Comparison of ENCODE assay signal across 8 cellular contexts in genomic region chr12:14810953-14811483, GRCh38. TPM values are rescaled to one million over a fixed set of nuclear protein-coding genes. Genes with fewer than 3 reads are reported as not detected.
A peak's percentile ranks its signal among the peaks of the same experiment; 100 is the strongest.
DNase-seq lines count a peak whose midpoint lies in the region; ATAC-seq and TF ChIP-seq lines count a peak whose summit lies in the region.

No MANE protein-coding gene starts in this region.

- no peaks in the 10 kb centered on the region for H3K9me3 ChIP-seq in CD4-positive, alpha-beta memory T cell (ENCODE audit: control insufficient read depth in 1 of 2, low read length in 2 of 2)

- peaks cover 12% of the 10 kb centered on the region for H3K4me1 ChIP-seq in CD4-positive, alpha-beta memory T cell (ENCODE audit: insufficient read depth, low read length)

- no peak overlapping the region for H3K4me3 ChIP-seq in CD4-positive, alpha-beta memory T cell (ENCODE audit: low read length in 2 of 2)

- peaks cover 12% of the 10 kb centered on the region for H3K4me1 Mint-ChIP-seq in activated CD4-positive, alpha-beta T cell treated with anti-CD3 and anti-CD28 coated beads, Interleukin-2, amount 10 ng/mL, durations not matched to agents 7 days and 5 days
- peaks cover 10% of the 10 kb centered on the region for H3K4me1 Mint-ChIP-seq in endothelial cell (ENCODE audit: unreplicated experiment)
- H3K4me1 Mint-ChIP-seq in stimulated activated naive B cell treated with anti-CD40 and anti-IgM and Interleukin-4, amounts not matched to agents 10 μg/mL and 1 μg/mL and 100 μg/mL, for 72 hours, result peaks cover 7 to 8% of the 10 kb centered on the region in 2 donors
- H3K4me1 Mint-ChIP-seq in CD4-positive, alpha-beta memory T cell, result peaks cover 5 to 14% (median 11%) of the 10 kb centered on the region in 4 donors

- intact Hi-C loops in CD4-positive, alpha-beta memory T cell (cut with micrococcal nuclease), result no loop called here

- H3K27ac Mint-ChIP-seq in activated CD4-positive, alpha-beta T cell treated with anti-CD3 and anti-CD28 coated beads, Interleukin-2, amount 10 ng/mL, durations not matched to agents 7 days and 5 days, result no peak overlapping the region
- H3K27ac Mint-ChIP-seq in endothelial cell (ENCODE audit: unreplicated experiment), result no peak overlapping the region
- H3K27ac Mint-ChIP-seq in stimulated activated naive B cell treated with anti-CD40 and anti-IgM and Interleukin-4, amounts not matched to agents 10 μg/mL and 1 μg/mL and 100 μg/mL, for 72 hours, result peak overlapping the region; percentile 20
- H3K27ac Mint-ChIP-seq in CD4-positive, alpha-beta memory T cell, result no peak overlapping the region

- no peak for TF ChIP-seq CTCF in endothelial cell (IDR thresholded peaks at IDR 0.05; ENCODE audit: unreplicated experiment)

- H3K4me3 Mint-ChIP-seq in activated CD4-positive, alpha-beta T cell treated with anti-CD3 and anti-CD28 coated beads, Interleukin-2, amount 10 ng/mL, durations not matched to agents 7 days and 5 days, result no peak overlapping the region
- no peak overlapping the region for H3K4me3 Mint-ChIP-seq in endothelial cell (ENCODE audit: unreplicated experiment)
- H3K4me3 Mint-ChIP-seq in stimulated activated naive B cell treated with anti-CD40 and anti-IgM and Interleukin-4, amounts not matched to agents 10 μg/mL and 1 μg/mL and 100 μg/mL, for 72 hours, result no peak overlapping the region
- H3K4me3 Mint-ChIP-seq in CD4-positive, alpha-beta memory T cell, result peak overlapping the region in 1 of 8 donors; percentile 45

- H3K27me3 ChIP-seq in CD4-positive, alpha-beta memory T cell (ENCODE audit: insufficient read depth, low read length), result no peaks in the 10 kb centered on the region

- peak; percentile 27 to 43 for ATAC-seq in stimulated activated naive B cell treated with anti-CD40 and anti-IgM and Interleukin-4, amounts not matched to agents 10 μg/mL and 1 μg/mL and 100 μg/mL, for 72 hours (replicated peaks)
- no peak for ATAC-seq in HG03432 (IDR thresholded peaks at IDR 0.05; ENCODE audit: unreplicated experiment)

- H3K36me3 ChIP-seq in CD4-positive, alpha-beta memory T cell (ENCODE audit: insufficient read depth, low read length), result no peaks in the 10 kb centered on the region

- peak; percentile 11 for DNase-seq in activated CD4-positive, alpha-beta T cell treated with anti-CD3 and anti-CD28 coated beads, Interleukin-2, amount 10 ng/mL, durations not matched to agents 7 days and 5 days
- no peak for DNase-seq in activated CD4-positive, alpha-beta T cell treated with anti-CD3 and anti-CD28 coated beads, Interleukin-2, amount 50 U/mL, for 48 hours
- DNase-seq in NCI-H2227 treated with DMSO at 0.1 percent for 48 hours (lab: John Stamatoyannopoulos, UW), result peak; percentile 63
- DNase-seq in endothelial cell (ENCODE audit: low spot score), result peak; percentile 53
- DNase-seq in stimulated activated naive B cell treated with anti-CD40 and anti-IgM and Interleukin-4, amounts not matched to agents 10 μg/mL and 1 μg/mL and 100 μg/mL, for 72 hours, result no peak
- no peak for DNase-seq in CD4-positive, alpha-beta memory T cell
- no peak for DNase-seq in AML-193 (lab: John Stamatoyannopoulos, UW)

- H3K9me3 Mint-ChIP-seq in activated CD4-positive, alpha-beta T cell treated with anti-CD3 and anti-CD28 coated beads, Interleukin-2, amount 10 ng/mL, durations not matched to agents 7 days and 5 days, result no peaks in the 10 kb centered on the region
- H3K9me3 Mint-ChIP-seq in endothelial cell (ENCODE audit: unreplicated experiment), result no peaks in the 10 kb centered on the region
- H3K9me3 Mint-ChIP-seq in stimulated activated naive B cell treated with anti-CD40 and anti-IgM and Interleukin-4, amounts not matched to agents 10 μg/mL and 1 μg/mL and 100 μg/mL, for 72 hours, result no peaks in the 10 kb centered on the region
- no peaks in the 10 kb centered on the region for H3K9me3 Mint-ChIP-seq in CD4-positive, alpha-beta memory T cell

- H3K27me3 Mint-ChIP-seq in activated CD4-positive, alpha-beta T cell treated with anti-CD3 and anti-CD28 coated beads, Interleukin-2, amount 10 ng/mL, durations not matched to agents 7 days and 5 days, result no peaks in the 10 kb centered on the region
- H3K27me3 Mint-ChIP-seq in endothelial cell (ENCODE audit: unreplicated experiment), result peaks cover 4% of the 10 kb centered on the region
- H3K27me3 Mint-ChIP-seq in stimulated activated naive B cell treated with anti-CD40 and anti-IgM and Interleukin-4, amounts not matched to agents 10 μg/mL and 1 μg/mL and 100 μg/mL, for 72 hours, result no peaks in the 10 kb centered on the region
- no peaks in the 10 kb centered on the region for H3K27me3 Mint-ChIP-seq in CD4-positive, alpha-beta memory T cell

- CTCF ChIA-PET in activated CD4-positive, alpha-beta T cell treated with anti-CD3 and anti-CD28 coated beads, Interleukin-2, amount 10 ng/mL, durations not matched to agents 7 days and 5 days (lab: Charles Lee), result interaction anchor here (0.8 to 1.5 kb wide), 4 partner anchors 9 to 185 kb away, joined by 3 to 4 read pairs (median 3); no protein-coding TSS in a partner anchor
- CTCF ChIA-PET in CD4-positive, alpha-beta memory T cell (lab: Charles Lee; ENCODE audit: partially characterized antibody), result interaction anchor here (1.3 to 2.1 kb wide), 3 partner anchors 41 to 410 kb away, joined by 5 to 10 read pairs (median 8); partner anchors contain the start of gene RERG

- POLR2A ChIA-PET in activated CD4-positive, alpha-beta T cell treated with anti-CD3 and anti-CD28 coated beads, Interleukin-2, amount 10 ng/mL, durations not matched to agents 7 days and 5 days (lab: Charles Lee), result no interaction called here
- POLR2A ChIA-PET in CD4-positive, alpha-beta memory T cell (lab: Charles Lee; ENCODE audit: partially characterized antibody), result interaction anchor here (1.4 to 1.7 kb wide), 2 partner anchors 37 to 41 kb away, joined by 5 to 11 read pairs; a partner anchor contains a TSS

- H3K27ac ChIP-seq in CD4-positive, alpha-beta memory T cell (ENCODE audit: low read depth, low read length), result no peak overlapping the region

- no peaks in the 10 kb centered on the region for H3K36me3 Mint-ChIP-seq in activated CD4-positive, alpha-beta T cell treated with anti-CD3 and anti-CD28 coated beads, Interleukin-2, amount 10 ng/mL, durations not matched to agents 7 days and 5 days (ENCODE audit: low read depth)
- no peaks in the 10 kb centered on the region for H3K36me3 Mint-ChIP-seq in endothelial cell (ENCODE audit: low read depth, unreplicated experiment)
- no peaks in the 10 kb centered on the region for H3K36me3 Mint-ChIP-seq in stimulated activated naive B cell treated with anti-CD40 and anti-IgM and Interleukin-4, amounts not matched to agents 10 μg/mL and 1 μg/mL and 100 μg/mL, for 72 hours
- H3K36me3 Mint-ChIP-seq in CD4-positive, alpha-beta memory T cell, result no peaks in the 10 kb centered on the region

RNA-seq across cellular contexts. Expression of gene SMCO3, which starts 3.0 kb away (rescaled TPM):
- total RNA-seq in activated CD4-positive, alpha-beta T cell treated with anti-CD3 and anti-CD28 coated beads, Interleukin-2, amount 10 ng/mL, durations not matched to agents 7 days and 5 days, result not detected
- 0.13 TPM for total RNA-seq in endothelial cell (ENCODE audit: unreplicated experiment)
- total RNA-seq in CD4-positive, alpha-beta memory T cell, result not detected
- polyA plus RNA-seq in CD4-positive, alpha-beta memory T cell, result under 1 TPM; 0.08 to 0.31 TPM

RNA-seq across cellular contexts. Expression of gene C12orf60, which starts 7.5 kb away (rescaled TPM):
- total RNA-seq in activated CD4-positive, alpha-beta T cell treated with anti-CD3 and anti-CD28 coated beads, Interleukin-2, amount 10 ng/mL, durations not matched to agents 7 days and 5 days, result 1 to 10 TPM in 1 of 2 experiments, under 1 TPM in 1; 1.00 to 1.3 TPM
- total RNA-seq in endothelial cell (ENCODE audit: unreplicated experiment), result 1.8 TPM
- 1 to 10 TPM; 1.3 to 1.4 TPM for total RNA-seq in CD4-positive, alpha-beta memory T cell
- polyA plus RNA-seq in CD4-positive, alpha-beta memory T cell, result 1 to 10 TPM in 1 of 2 donors, under 1 TPM in 1; 0.45 to 2.0 TPM

RNA-seq across cellular contexts. Expression of gene WBP11, which starts 7.7 kb away (rescaled TPM):
- 10 to 100 TPM; 83.9 to 95.7 TPM for total RNA-seq in activated CD4-positive, alpha-beta T cell treated with anti-CD3 and anti-CD28 coated beads, Interleukin-2, amount 10 ng/mL, durations not matched to agents 7 days and 5 days
- 64.6 TPM for total RNA-seq in endothelial cell (ENCODE audit: unreplicated experiment)
- 10 to 100 TPM; 83.7 to 83.8 TPM for total RNA-seq in CD4-positive, alpha-beta memory T cell
- 10 to 100 TPM; 45.8 to 78.0 TPM for polyA plus RNA-seq in CD4-positive, alpha-beta memory T cell

RNA-seq across cellular contexts. Expression of gene ART4, which starts 32.3 kb away (rescaled TPM):
- not detected for total RNA-seq in activated CD4-positive, alpha-beta T cell treated with anti-CD3 and anti-CD28 coated beads, Interleukin-2, amount 10 ng/mL, durations not matched to agents 7 days and 5 days
- 3.5 TPM for total RNA-seq in endothelial cell (ENCODE audit: unreplicated experiment)
- not detected for total RNA-seq in CD4-positive, alpha-beta memory T cell
- not detected for polyA plus RNA-seq in CD4-positive, alpha-beta memory T cell

Comparison
In these comparisons a context has a peak if more than half of its experiments do, and no peak if none do; other contexts are left out.
1. DNase-seq: peak in activated CD4-positive, alpha-beta T cell treated with anti-CD3 and anti-CD28 coated beads, Interleukin-2, amount 10 ng/mL, durations not matched to agents 7 days and 5 days (single experiment), NCI-H2227 treated with DMSO at 0.1 percent for 48 hours (single experiment) and endothelial cell (single experiment); none in activated CD4-positive, alpha-beta T cell treated with anti-CD3 and anti-CD28 coated beads, Interleukin-2, amount 50 U/mL, for 48 hours (0 of 2), stimulated activated naive B cell treated with anti-CD40 and anti-IgM and Interleukin-4, amounts not matched to agents 10 μg/mL and 1 μg/mL and 100 μg/mL, for 72 hours (single experiment), CD4-positive, alpha-beta memory T cell (0 of 5) and AML-193 (0 of 2).